13 cellular contexts compared by ENCODE assay signal in the genomic region with DNA sequence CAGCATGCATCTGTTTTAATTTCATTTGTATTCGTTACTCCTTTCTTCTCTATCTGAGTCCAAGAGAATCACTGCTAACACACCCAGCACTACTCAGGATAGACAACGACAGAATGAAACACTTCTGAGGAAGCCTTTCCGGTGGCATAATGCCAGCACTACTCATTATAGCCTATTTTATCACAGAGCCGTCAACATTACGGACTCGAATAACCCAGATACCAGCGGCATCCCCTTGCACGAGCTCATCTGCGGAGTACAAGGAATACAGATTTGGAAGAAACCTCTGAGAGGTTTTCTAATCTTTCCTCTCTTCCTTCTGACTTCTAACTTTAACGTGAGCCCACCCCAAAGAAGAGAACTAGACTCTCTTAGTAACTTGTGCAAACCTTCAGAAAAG.
DNase-seq lines count a peak whose midpoint lies in the region; TF ChIP-seq lines count a peak whose summit lies in the region.
"Had no signal": no experiment of that assay in that cellular context is flagged by ENCODE, and none has a peak within 500 bp of the region (broad histone marks: within the 10 kb centered on the region; RNA-seq: fewer than 3 reads in every experiment).

No MANE protein-coding gene starts in this region.

- H4K20me1 ChIP-seq in hepatocyte (ENCODE audit: insufficient read depth, poor library complexity, severe bottlenecking), result no peaks in the 10 kb centered on the region

- DNase-seq in NCI-H510A treated with DMSO at 0.1 percent for 48 hours (lab: John Stamatoyannopoulos, UW) (peak; percentile 36), NCI-H510A (lab: John Stamatoyannopoulos, UW) (no peak), NCI-H69 (lab: John Stamatoyannopoulos, UW) (peak; percentile 68), hepatocyte (ENCODE audit: low spot score) (no peak), substantia nigra (lab: John Stamatoyannopoulos, UW) (peak in 9 of 49 donors; percentile 4 to 48 (median 27)), SIG-M5 treated with dmso at 0.1 percent for 504 hours (lab: John Stamatoyannopoulos, UW; ENCODE audit: unreplicated experiment) (no peak), NCI-H2196 treated with DMSO at 0.1 percent for 48 hours (lab: John Stamatoyannopoulos, UW; ENCODE audit: unreplicated experiment) (no peak), D341Med (ENCODE audit: low spot score) (no peak)
- DNase-seq: activated CD4-positive, alpha-beta memory T cell treated with anti-CD3 and anti-CD28 coated beads for 36 hours; colonic mucosa; KG1; NCI-H1694; SIG-M5 had no signal

- peaks cover 91% of the 10 kb centered on the region for H3K27me3 ChIP-seq in hepatocyte

- 40% methylated on average over 10 of the region's 10 CpGs for WGBS in hepatocyte (ENCODE audit: low lambda C conversion rate, missing lambda C conversion rate)

- no peaks in the 10 kb centered on the region for H3K9me2 ChIP-seq in hepatocyte (replicated peaks; ENCODE audit: insufficient read depth)

- H3K4me3 ChIP-seq in hepatocyte, result no peak overlapping the region
- H3K4me3 ChIP-seq: colonic mucosa had no signal

- H3K27ac ChIP-seq in hepatocyte (no peak overlapping the region), substantia nigra (ENCODE audit: low read depth, low read length, poor library complexity, severe bottlenecking) (peak overlapping the region; percentile 90)
- H3K27ac ChIP-seq: colonic mucosa had no signal

- no peak overlapping the region for H2AFZ ChIP-seq in hepatocyte

- no peaks in the 10 kb centered on the region for H3K79me2 ChIP-seq in hepatocyte

- no peak for TF ChIP-seq CTCF in hepatocyte (IDR thresholded peaks at IDR 0.05; ENCODE audit: poor library complexity)

- no peaks in the 10 kb centered on the region for H3K9me3 ChIP-seq in hepatocyte (ENCODE audit: low read depth)
- H3K9me3 ChIP-seq: colonic mucosa had no signal

- H3K4me1 ChIP-seq in hepatocyte (ENCODE audit: insufficient read depth), result peaks cover 4% of the 10 kb centered on the region
- H3K4me1 ChIP-seq: colonic mucosa had no signal

- peak overlapping the region; percentile 95 for H3K4me2 ChIP-seq in hepatocyte

- H3K36me3 ChIP-seq in hepatocyte (replicated peaks; ENCODE audit: insufficient read depth, low read depth), result no peaks in the 10 kb centered on the region
- H3K36me3 ChIP-seq: colonic mucosa had no signal

Comparison
In these comparisons a context has a peak if more than half of its experiments do, and no peak if none do; other contexts are left out.
1. DNase-seq: peak in NCI-H510A treated with DMSO at 0.1 percent for 48 hours (single experiment) and NCI-H69 (single experiment); none in NCI-H510A (single experiment), hepatocyte (single experiment), SIG-M5 treated with dmso at 0.1 percent for 504 hours (single experiment), NCI-H2196 treated with DMSO at 0.1 percent for 48 hours (single experiment) and D341Med (single experiment).